In genomic region chr5:160231789-160232342, GRCh38 we compare ENCODE assay signal across 26 cellular contexts. TPM values are rescaled to one million over a fixed set of nuclear protein-coding genes. Genes with fewer than 3 reads are reported as not detected.
DNase-seq lines count a peak whose midpoint lies in the region; ATAC-seq and TF ChIP-seq lines count a peak whose summit lies in the region.
"Had no signal": no experiment of that assay in that cellular context is flagged by ENCODE, and none has a peak within 500 bp of the region (broad histone marks: within the 10 kb centered on the region; RNA-seq: fewer than 3 reads in every experiment).

No MANE protein-coding gene starts in this region.

- no TSS peak for BruUV-seq in PC-3 (replicated peaks; lab: Mats Ljungman, UMichigan)

- H3K27ac ChIP-seq in PC-3 (ENCODE audit: low read length) = peak overlapping the region; percentile 86
- no peak overlapping the region for H3K27ac ChIP-seq in iPS-18a (ENCODE audit: low read length)
- H3K27ac ChIP-seq in thyroid gland = no peak overlapping the region
- H3K27ac ChIP-seq: cardiac muscle cell, heart left ventricle, thoracic aorta had no signal

- H3K4me1 Mint-ChIP-seq in stimulated activated naive CD8-positive, alpha-beta T cell treated with anti-CD3 and anti-CD28 coated beads, Interleukin-15, amount 100 ng/mL, for 72 hours = no peaks in the 10 kb centered on the region
- H3K4me1 Mint-ChIP-seq: nephron had no signal

- no peak for TF ChIP-seq POLR2A in thyroid gland (IDR thresholded peaks at IDR 0.05)

- no peak overlapping the region for H3K4me3 ChIP-seq in PC-3 (ENCODE audit: low read length)
- no peak overlapping the region for H3K4me3 ChIP-seq in iPS-18a (ENCODE audit: low read length)
- H3K4me3 ChIP-seq in thyroid gland (replicated peaks in 1 of 3) = no peak overlapping the region
- H3K4me3 ChIP-seq: cardiac muscle cell, heart left ventricle, skin epidermis, thoracic aorta had no signal

- no peaks in the 10 kb centered on the region for H3K79me2 ChIP-seq in PC-3 (ENCODE audit: low read length)

- H3F3A ChIP-seq in PC-3 (ENCODE audit: low read length, unreplicated experiment) = peaks cover 5% of the 10 kb centered on the region

- H3K27me3 Mint-ChIP-seq in stimulated activated naive CD8-positive, alpha-beta T cell treated with anti-CD3 and anti-CD28 coated beads, Interleukin-15, amount 100 ng/mL, for 72 hours = no peaks in the 10 kb centered on the region
- H3K27me3 Mint-ChIP-seq: activated B cell treated with CpG ODN at 0.5 μM for 24 hours, progenitor cell of endocrine pancreas had no signal

- DNase-seq in PC-3 (no peak), H4 (ENCODE audit: low spot score) (no peak), NCI-H187 (lab: John Stamatoyannopoulos, UW) (no peak), thyroid gland (no peak)
- DNase-seq in stimulated activated naive CD8-positive, alpha-beta T cell treated with anti-CD3 and anti-CD28 coated beads, Interleukin-15, amount 100 ng/mL, for 72 hours = no peak
- DNase-seq: activated B cell treated with CpG ODN at 0.5 μM for 24 hours; activated CD8-positive, alpha-beta T cell treated with anti-CD3 and anti-CD28 coated beads, Interleukin-2, amount 10 ng/mL, durations not matched to agents 7 days and 5 days; activated T-cell treated with anti-CD3 and anti-CD28 coated beads, Interleukin-2, amount 50 U/mL, for 72 hours; AML-193; COR-L47; heart left ventricle; Kasumi-1; mesenchymal stem cell; NCI-H1105 treated with DMSO at 0.1 percent for 48 hours; NK-92 treated with Interleukin-12 subunit alpha and Interleukin-12 subunit beta, amount 100 ng/mL, for 24 hours; stimulated activated CD4-positive, alpha-beta T cell treated with anti-CD3 and anti-CD28 coated beads, Interleukin-4, amount 100 ng/mL, for 1 hour; T-helper 1 cell had no signal

- peak overlapping the region; percentile 24; the same call in 1 of the 2 replicates for H3K9ac ChIP-seq in PC-3 (ENCODE audit: low read length)
- peak overlapping the region; percentile 10 for H3K9ac ChIP-seq in iPS-18a (ENCODE audit: low read length)

- TF ChIP-seq CTCF in PC-3 (conservative IDR thresholded peaks at IDR 0.05; ENCODE audit: low read depth, low read length) (no peak), thyroid gland (IDR thresholded peaks at IDR 0.05) (no peak)

- ATAC-seq in GM18907 (IDR thresholded peaks at IDR 0.05; ENCODE audit: unreplicated experiment) (peak; percentile 55), HG02678 (IDR thresholded peaks at IDR 0.05; ENCODE audit: unreplicated experiment) (peak; percentile 50), PC-3 (no peak)
- no peak for ATAC-seq in stimulated activated naive CD8-positive, alpha-beta T cell treated with anti-CD3 and anti-CD28 coated beads, Interleukin-15, amount 100 ng/mL, for 72 hours
- ATAC-seq: activated CD8-positive, alpha-beta T cell treated with anti-CD3 and anti-CD28 coated beads, Interleukin-2, amount 10 ng/mL, durations not matched to agents 7 days and 5 days had no signal

- POLR2A ChIA-PET in PC-3 (lab: Charles Lee; ENCODE audit: unreplicated experiment) = no interaction called here

- 84 to 89% methylated on average over 9 to 10 of the region's 10 CpGs for WGBS in thyroid gland, 2 donors

- no peaks in the 10 kb centered on the region for H3K9me3 Mint-ChIP-seq in stimulated activated naive CD8-positive, alpha-beta T cell treated with anti-CD3 and anti-CD28 coated beads, Interleukin-15, amount 100 ng/mL, for 72 hours
- H3K9me3 Mint-ChIP-seq: activated B cell treated with CpG ODN at 0.5 μM for 24 hours; activated T-cell treated with anti-CD3 and anti-CD28 coated beads, Interleukin-2, amount 50 U/mL, for 72 hours had no signal

- H4K20me1 ChIP-seq in PC-3 (ENCODE audit: low read length) = no peaks in the 10 kb centered on the region

- H3K27me3 ChIP-seq in PC-3 (ENCODE audit: low read length) (no peaks in the 10 kb centered on the region), iPS-18a (ENCODE audit: control insufficient read depth, insufficient read depth, low read length) (no peaks in the 10 kb centered on the region), thyroid gland (no peaks in the 10 kb centered on the region)
- H3K27me3 ChIP-seq: cardiac muscle cell, heart left ventricle had no signal

- H3K27ac Mint-ChIP-seq in stimulated activated naive CD8-positive, alpha-beta T cell treated with anti-CD3 and anti-CD28 coated beads, Interleukin-15, amount 100 ng/mL, for 72 hours = no peak overlapping the region
- H3K27ac Mint-ChIP-seq: activated B cell treated with CpG ODN at 0.5 μM for 24 hours; activated CD8-positive, alpha-beta T cell treated with anti-CD3 and anti-CD28 coated beads, Interleukin-2, amount 10 ng/mL, durations not matched to agents 7 days and 5 days; activated T-cell treated with anti-CD3 and anti-CD28 coated beads, Interleukin-2, amount 50 U/mL, for 72 hours; nephron; progenitor cell of endocrine pancreas had no signal

- H2AFZ ChIP-seq in PC-3 (ENCODE audit: low read length) = no peak overlapping the region

- H3K4me2 ChIP-seq in PC-3 (ENCODE audit: low read length) = peak overlapping the region; percentile 55; the same call in 1 of the 2 replicates

- H3K36me3 ChIP-seq in PC-3 (ENCODE audit: low read depth, low read length) = no peaks in the 10 kb centered on the region
- no peaks in the 10 kb centered on the region for H3K36me3 ChIP-seq in iPS-18a (ENCODE audit: control insufficient read depth, low read depth, low read length)
- no peaks in the 10 kb centered on the region for H3K36me3 ChIP-seq in thyroid gland
- H3K36me3 ChIP-seq: cardiac muscle cell, heart left ventricle, thoracic aorta had no signal

- no peaks in the 10 kb centered on the region for H3K9me2 ChIP-seq in PC-3 (replicated peaks; ENCODE audit: low read length)

- H3K9me3 ChIP-seq in PC-3 (ENCODE audit: low read length) = no peaks in the 10 kb centered on the region
- H3K9me3 ChIP-seq in iPS-18a (ENCODE audit: control insufficient read depth, low read depth, low read length) = no peaks in the 10 kb centered on the region
- H3K9me3 ChIP-seq in thyroid gland = no peaks in the 10 kb centered on the region
- H3K9me3 ChIP-seq: heart left ventricle, thoracic aorta had no signal

- CTCF ChIA-PET in PC-3 (lab: Charles Lee) = no interaction called here

- H3K4me3 Mint-ChIP-seq in stimulated activated naive CD8-positive, alpha-beta T cell treated with anti-CD3 and anti-CD28 coated beads, Interleukin-15, amount 100 ng/mL, for 72 hours = no peak overlapping the region
- H3K4me3 Mint-ChIP-seq: activated B cell treated with CpG ODN at 0.5 μM for 24 hours; activated CD8-positive, alpha-beta T cell treated with anti-CD3 and anti-CD28 coated beads, Interleukin-2, amount 10 ng/mL, durations not matched to agents 7 days and 5 days; activated T-cell treated with anti-CD3 and anti-CD28 coated beads, Interleukin-2, amount 50 U/mL, for 72 hours; nephron had no signal

- intact Hi-C loops in PC-3 (cut with micrococcal nuclease) = no loop called here
- intact Hi-C loops in thyroid gland (cut with DNase I) = no loop called here

- H3K4me1 ChIP-seq in PC-3 (ENCODE audit: insufficient read depth, low read length) (peaks cover 10% of the 10 kb centered on the region), iPS-18a (ENCODE audit: control insufficient read depth, low read depth, low read length) (peaks cover 9% of the 10 kb centered on the region), thyroid gland (peaks cover 0 to 8% of the 10 kb centered on the region in 2 donors)

RNA-seq across cellular contexts. Expression of gene FABP6, which starts 2.6 kb away (rescaled TPM):
- total RNA-seq in PC-3 (2014; rRNA removed) = 2.0 TPM in 1 of 2 replicates, not detected in the other
- total RNA-seq in H4 (2014; rRNA removed; shearing (Covaris generic)) = 2.4 TPM in 1 of 2 replicates, not detected in the other
- not detected for total RNA-seq in thyroid gland
- total RNA-seq: activated B cell treated with CpG ODN at 0.5 μM for 24 hours; activated CD8-positive, alpha-beta T cell treated with anti-CD3 and anti-CD28 coated beads, Interleukin-2, amount 10 ng/mL, durations not matched to agents 7 days and 5 days; activated T-cell treated with anti-CD3 and anti-CD28 coated beads, Interleukin-2, amount 50 U/mL, for 72 hours; cardiac muscle cell; fibroblast of lung; thoracic aorta had no signal

Comparison
In these comparisons a context has a peak if more than half of its experiments do, and no peak if none do; other contexts are left out.
1. ATAC-seq: peak in GM18907 (single experiment) and HG02678 (single experiment); none in PC-3 (single experiment) and stimulated activated naive CD8-positive, alpha-beta T cell treated with anti-CD3 and anti-CD28 coated beads, Interleukin-15, amount 100 ng/mL, for 72 hours (single experiment).